ENCODE assay signal across 11 cellular contexts in genomic region chr18:45059695-45060094, GRCh38.
DNase-seq lines count a peak whose midpoint lies in the region; ATAC-seq and TF ChIP-seq lines count a peak whose summit lies in the region.
"Had no signal": no experiment of that assay in that cellular context is flagged by ENCODE, and none has a peak within 500 bp of the region (broad histone marks: within the 10 kb centered on the region; RNA-seq: fewer than 3 reads in every experiment).

No MANE protein-coding gene starts in this region.

- H3K4me3 Mint-ChIP-seq in GM23338, result no peak overlapping the region
- H3K4me3 Mint-ChIP-seq: activated CD4-positive, alpha-beta T cell treated with anti-CD3 and anti-CD28 coated beads, Interleukin-2, amount 10 ng/mL, durations not matched to agents 24 days and 14 days had no signal

- no peaks in the 10 kb centered on the region for H3K79me2 ChIP-seq in GM23338 (replicated peaks; ENCODE audit: insufficient read depth)

- H3K36me3 Mint-ChIP-seq in GM23338 (ENCODE audit: low read depth), result no peaks in the 10 kb centered on the region

- H3F3A ChIP-seq in GM23338 (replicated peaks; ENCODE audit: low read depth), result no peaks in the 10 kb centered on the region

- H4K20me1 ChIP-seq in GM23338 (replicated peaks; ENCODE audit: insufficient read depth), result no peaks in the 10 kb centered on the region

- H3K27ac ChIP-seq in GM23338 (ENCODE audit: low read depth) (no peak overlapping the region), caudate nucleus (ENCODE audit: low read depth, low read length) (no peak overlapping the region)

- no peak overlapping the region for H2AFZ ChIP-seq in GM23338

- H3K4me2 ChIP-seq in GM23338, result no peak overlapping the region

- no peaks in the 10 kb centered on the region for H3K36me3 ChIP-seq in GM23338 (ENCODE audit: insufficient read depth)

- H3K4me1 ChIP-seq in GM23338 (ENCODE audit: insufficient read depth), result no peaks in the 10 kb centered on the region

- H3K4me3 ChIP-seq in choroid plexus epithelial cell (ENCODE audit: low read depth, low read length) (no peak overlapping the region), GM23338 (no peak overlapping the region)

- peaks cover 2% of the 10 kb centered on the region for H3K27me3 Mint-ChIP-seq in GM23338 (ENCODE audit: insufficient read depth, low read depth, poor library complexity)
- H3K27me3 Mint-ChIP-seq: activated CD4-positive, alpha-beta T cell treated with anti-CD3 and anti-CD28 coated beads, Interleukin-2, amount 10 ng/mL, durations not matched to agents 24 days and 14 days; progenitor cell of endocrine pancreas had no signal

- H3K27me3 ChIP-seq in GM23338 (ENCODE audit: insufficient read depth), result no peaks in the 10 kb centered on the region

- 0 out of 2 replicates have a peak, but pooled peaks cover 3% of the 10 kb centered on the region for H3K9me2 ChIP-seq in GM23338 (ENCODE audit: insufficient read depth)

- H3K9me3 Mint-ChIP-seq in GM23338, result no peaks in the 10 kb centered on the region
- H3K9me3 Mint-ChIP-seq: activated CD4-positive, alpha-beta T cell treated with anti-CD3 and anti-CD28 coated beads, Interleukin-2, amount 10 ng/mL, durations not matched to agents 24 days and 14 days had no signal

- TF ChIP-seq CTCF in choroid plexus epithelial cell (conservative IDR thresholded peaks at IDR 0.05; ENCODE audit: low read depth, low read length), result no peak
- no peak for TF ChIP-seq CTCF in GM23338 (conservative IDR thresholded peaks at IDR 0.05; ENCODE audit: low read depth in 2 of 2)

- ATAC-seq in HG03571 (IDR thresholded peaks at IDR 0.05; ENCODE audit: unreplicated experiment) (no peak), GM19395 (IDR thresholded peaks at IDR 0.05; ENCODE audit: unreplicated experiment) (no peak), GM23338 (no peak)

- no peak overlapping the region for H3K27ac Mint-ChIP-seq in GM23338
- H3K27ac Mint-ChIP-seq: activated CD4-positive, alpha-beta T cell treated with anti-CD3 and anti-CD28 coated beads, Interleukin-2, amount 10 ng/mL, durations not matched to agents 24 days and 14 days; progenitor cell of endocrine pancreas had no signal

- peaks cover 8% of the 10 kb centered on the region; the same call in 2 of the 3 replicates for H3K4me1 Mint-ChIP-seq in GM23338
- H3K4me1 Mint-ChIP-seq: activated CD4-positive, alpha-beta T cell treated with anti-CD3 and anti-CD28 coated beads, Interleukin-2, amount 10 ng/mL, durations not matched to agents 24 days and 14 days had no signal

- peak; percentile 19 for DNase-seq in GF-D8 (lab: John Stamatoyannopoulos, UW)
- DNase-seq in NOMO-1 treated with dmso at 0.1 percent for 144 hours (lab: John Stamatoyannopoulos, UW; ENCODE audit: unreplicated experiment), result peak; percentile 55
- peak; percentile 68 for DNase-seq in choroid plexus epithelial cell (ENCODE audit: low read depth)
- peak; percentile 58 for DNase-seq in non-pigmented ciliary epithelial cell (ENCODE audit: low read depth)
- no peak for DNase-seq in GM23338 (ENCODE audit: low spot score)
- no peak for DNase-seq in caudate nucleus (lab: John Stamatoyannopoulos, UW)
- DNase-seq: activated CD4-positive, alpha-beta T cell treated with anti-CD3 and anti-CD28 coated beads, Interleukin-2, amount 10 ng/mL, durations not matched to agents 24 days and 14 days; NCI-H526 had no signal

TF ChIP-seq in GM23338, 12 proteins besides CTCF, POLR2A, EP300 and RAD21:
- no peak for TF ChIP-seq NANOG (IDR thresholded peaks at IDR 0.05; ENCODE audit: borderline replicate concordance)
- TF ChIP-seq STAT1 (IDR thresholded peaks at IDR 0.05; ENCODE audit: unreplicated experiment), result no peak
- TF ChIP-seq EZH2phosphoT487 (IDR thresholded peaks at IDR 0.05; ENCODE audit: unreplicated experiment), result no peak
- no peak for TF ChIP-seq JUNB (IDR thresholded peaks at IDR 0.05; ENCODE audit: unreplicated experiment)
- TF ChIP-seq EZH2 (IDR thresholded peaks at IDR 0.05; ENCODE audit: low read depth, unreplicated experiment), result no peak
- no peak for TF ChIP-seq ZNF462 (CRISPR knock-in tag; IDR thresholded peaks at IDR 0.05)
- TF ChIP-seq POLR2AphosphoS5 (IDR thresholded peaks at IDR 0.05; ENCODE audit: low read depth), result no peak
- no peak for TF ChIP-seq ZNF331 (CRISPR knock-in tag; IDR thresholded peaks at IDR 0.05; ENCODE audit: low read depth)

Comparison
In these comparisons a context has a peak if more than half of its experiments do, and no peak if none do; other contexts are left out.
1. DNase-seq: peak in GF-D8 (single experiment), NOMO-1 treated with dmso at 0.1 percent for 144 hours (single experiment), choroid plexus epithelial cell (single experiment) and non-pigmented ciliary epithelial cell (single experiment); none in GM23338 (single experiment) and caudate nucleus (0 of 61).